ENCODE assay signal across 12 cellular contexts in genomic region chr2:188298937-188299371, GRCh38. TPM values are rescaled to one million over a fixed set of nuclear protein-coding genes. Genes with fewer than 3 reads are reported as not detected.
DNase-seq lines count a peak whose midpoint lies in the region; ATAC-seq, FAIRE-seq and TF ChIP-seq lines count a peak whose summit lies in the region.
"Not testable (repeated sequence)": the region's sequence is repeated elsewhere in the genome, so short reads cannot be mapped to it uniquely, and the experiment has no call there.
"Had no signal": no experiment of that assay in that cellular context is flagged by ENCODE, and none has a peak within 500 bp of the region (broad histone marks: within the 10 kb centered on the region; RNA-seq: fewer than 3 reads in every experiment).

No MANE protein-coding gene starts in this region.

- TF ChIP-seq RAD21 in A549 (conservative IDR thresholded peaks at IDR 0.05 in 1 of 2, IDR thresholded peaks at IDR 0.05 in 1 of 2); HCT116 (IDR thresholded peaks at IDR 0.05; ENCODE audit: low read depth); HepG2 (CRISPR knock-in tag; IDR thresholded peaks at IDR 0.05): not testable (repeated sequence)

- not testable (repeated sequence) for H4K20me1 ChIP-seq in HCT116 (ENCODE audit: insufficient read depth); PC-3 (ENCODE audit: low read length); HepG2 (ENCODE audit: insufficient read depth, low read length)

- H2AFZ ChIP-seq in HCT116 (ENCODE audit: low read depth, low read length, poor library complexity, severe bottlenecking); PC-3 (ENCODE audit: low read length); HepG2 (ENCODE audit: low read length): not testable (repeated sequence)

- TF ChIP-seq POLR2A in A549 (IDR thresholded peaks at IDR 0.05; ENCODE audit: low read length); HCT116 (IDR thresholded peaks at IDR 0.05; ENCODE audit: borderline replicate concordance, extremely low read depth, insufficient read depth, insufficient read length); HepG2 (IDR thresholded peaks at IDR 0.05; ENCODE audit: insufficient read depth in 1 of 2, low read depth in 2 of 2, low read length in 2 of 2): not testable (repeated sequence)

- not testable (repeated sequence) for H3K4me3 ChIP-seq in A549; PC-3 (ENCODE audit: low read length); fibroblast of mammary gland (ENCODE audit: control insufficient read depth, low read depth, low read length); HepG2 (replicated peaks in 1 of 3; ENCODE audit: insufficient read depth in 1 of 3, low read depth in 2 of 3, low read length in 3 of 3); small intestine (ENCODE audit: low read depth in 1 of 2, low read length in 2 of 2)
- H3K4me3 ChIP-seq in HCT116 (replicated peaks in 1 of 2; ENCODE audit: low read depth in 1 of 2, low read length in 2 of 2), result peak overlapping the region in 1 of 2 experiments; percentile 17; a peak in 1 of 4 replicates

- CTCF ChIA-PET in A549 (lab: Yijun Ruan, JAX) (interaction anchor here (0.6 kb wide), 1 partner anchor 33 kb away, joined by 5 read pairs; no protein-coding TSS in a partner anchor), MCF 10A (lab: Yijun Ruan, JAX) (interaction anchor here (0.6 to 1.0 kb wide), 2 partner anchors 8 to 718 kb away, joined by 3 read pairs; no protein-coding TSS in a partner anchor)
- CTCF ChIA-PET in HCT116 (lab: Charles Lee); PC-3 (lab: Charles Lee); HepG2 (lab: Yijun Ruan, JAX; ENCODE audit: low intra/inter-chr PET ratio, low total read pairs): not testable (repeated sequence)

- RAD21 ChIA-PET in HCT116 (lab: Charles Lee; ENCODE audit: low non-redundant PET in 1 of 2, low total read pairs in 2 of 2, uncharacterized antibody in 2 of 2, unreplicated experiment in 2 of 2), result not testable (repeated sequence)

- TF ChIP-seq EP300 in A549 (IDR thresholded peaks at IDR 0.05), result peak; percentile 23 to 35; a peak in 1 of 5 replicates
- TF ChIP-seq EP300 in HepG2 (IDR thresholded peaks at IDR 0.05; ENCODE audit: low read depth in 2 of 2, low read length in 2 of 2); HepG2 (CRISPR knock-in tag; IDR thresholded peaks at IDR 0.05; ENCODE audit: borderline replicate concordance): not testable (repeated sequence)

- not testable (repeated sequence) for H3K27me3 ChIP-seq in HCT116 (ENCODE audit: insufficient read depth, low read length); PC-3 (ENCODE audit: low read length); HepG2 (ENCODE audit: control insufficient read depth in 1 of 2, insufficient read depth in 2 of 2, low read length in 2 of 2); small intestine (ENCODE audit: control insufficient read depth in 2 of 2, insufficient read depth in 2 of 2, low read length in 2 of 2)

- H3K9me3 Mint-ChIP-seq in MCF 10A (ENCODE audit: unreplicated experiment), result not testable (repeated sequence)

- POLR2A ChIA-PET in A549 (lab: Yijun Ruan, JAX); HCT116 (lab: Charles Lee); HepG2 (lab: Yijun Ruan, JAX): not testable (repeated sequence)
- POLR2A ChIA-PET in PC-3 (lab: Charles Lee; ENCODE audit: unreplicated experiment), result interaction anchor here (0.6 kb wide), 1 partner anchor 31 kb away, joined by 3 read pairs; no protein-coding TSS in a partner anchor
- POLR2A ChIA-PET in MCF 10A (lab: Yijun Ruan, JAX), result interaction anchor here (0.6 kb wide), 4 partner anchors 9 to 1485 kb away, joined by 3 to 5 read pairs (median 4); partner anchors contain the start of genes ORMDL1 and PMS1

- H3K27ac Mint-ChIP-seq in MCF 10A (ENCODE audit: low read depth, unreplicated experiment), result not testable (repeated sequence)

- in situ Hi-C loops in HepG2 (cut with HindIII; ENCODE audit: extremely low pct_ligation_motif_present, low pct_unique_long_range_greater_than_20kb), result not testable (repeated sequence)

- not testable (repeated sequence) for FAIRE-seq in A549 (lab: Jason Lieb, UNC); HepG2 (lab: Jason Lieb, UNC); small intestine (lab: Jason Lieb, UNC)

- H3K9me3 ChIP-seq in A549 (peaks cover 10% of the 10 kb centered on the region), PC-3 (ENCODE audit: low read length) (peaks cover 11% of the 10 kb centered on the region)
- H3K9me3 ChIP-seq in HCT116 (ENCODE audit: control insufficient read depth in 1 of 2, insufficient read depth in 1 of 2, low read depth in 1 of 2, low read length in 2 of 2); HepG2 (ENCODE audit: low read length); small intestine (ENCODE audit: control insufficient read depth, low read depth): not testable (repeated sequence)

- peaks cover 18% of the 10 kb centered on the region for H3K4me1 Mint-ChIP-seq in MCF 10A (ENCODE audit: insufficient read depth, unreplicated experiment)

- H3K27ac ChIP-seq in A549, result peak overlapping the region; percentile 20 to 68; a peak in 3 of 6 replicates
- H3K27ac ChIP-seq in HCT116 (ENCODE audit: low read depth, low read length), result peak overlapping the region; percentile 60
- peak overlapping the region; percentile 85 for H3K27ac ChIP-seq in PC-3 (ENCODE audit: low read length)
- not testable (repeated sequence) for H3K27ac ChIP-seq in HepG2 (ENCODE audit: extremely low read length, insufficient read depth, low read length)
- peak overlapping the region; percentile 32 to 56 for H3K27ac ChIP-seq in small intestine (ENCODE audit: low read depth in 1 of 2, low read length in 1 of 2)

- H3K36me3 ChIP-seq in HCT116 (ENCODE audit: control insufficient read depth in 1 of 2, insufficient read depth in 2 of 2, low read length in 2 of 2) (peaks cover 0 to 16% of the 10 kb centered on the region in 2 experiments; a peak in 1 of 4 replicates), PC-3 (ENCODE audit: low read depth, low read length) (peaks cover 24% of the 10 kb centered on the region)
- H3K36me3 ChIP-seq in HepG2 (replicated peaks in 1 of 2; ENCODE audit: control insufficient read depth in 1 of 2, insufficient read depth in 2 of 2, low read length in 2 of 2); small intestine (ENCODE audit: control insufficient read depth in 2 of 2, insufficient read depth in 2 of 2, low read length in 2 of 2): not testable (repeated sequence)

- not testable (repeated sequence) for H3K9me2 ChIP-seq in HCT116 (ENCODE audit: insufficient read depth); PC-3 (replicated peaks; ENCODE audit: low read length)

- H3K79me2 ChIP-seq in HCT116 (ENCODE audit: insufficient read depth, low read length), result peaks cover 94% of the 10 kb centered on the region
- H3K79me2 ChIP-seq in PC-3 (ENCODE audit: low read length), result peaks cover 75% of the 10 kb centered on the region
- not testable (repeated sequence) for H3K79me2 ChIP-seq in HepG2 (ENCODE audit: insufficient read depth, low read length)

- ATAC-seq in A549 (peak; percentile 64 to 72), HCT116 (peak; percentile 87), PC-3 (peak; percentile 82)
- peak; percentile 43 to 83 for ATAC-seq in activated CD4-positive, CD25-positive, alpha-beta regulatory T cell treated with anti-CD3 and anti-CD28 coated beads, Interleukin-2, amount 50 U/mL, for 24 hours
- ATAC-seq in HepG2, result not testable (repeated sequence)

- intact Hi-C loops in HCT116 (cut with micrococcal nuclease), result loop anchor here (5.0 kb wide), 1 partner anchor 757 kb away; no protein-coding TSS in a partner anchor
- intact Hi-C loops in PC-3 (cut with micrococcal nuclease); HepG2 (cut with micrococcal nuclease; ENCODE audit: unreplicated experiment): not testable (repeated sequence)
- intact Hi-C loops in MCF 10A (cut with micrococcal nuclease), result loop anchor here (10.0 kb wide), 2 partner anchors 454 to 794 kb away; no protein-coding TSS in a partner anchor

- DNase-seq in A549 (ENCODE audit: low read depth in 1 of 2, low spot score in 1 of 2), result peak in 1 of 2 experiments; percentile 29
- peak; percentile 81 for DNase-seq in HCT116 (ENCODE audit: low read depth, low spot score)
- DNase-seq in PC-3, result peak; percentile 57
- DNase-seq in MCF 10A (ENCODE audit: unreplicated experiment), result peak; percentile 20
- peak; percentile 25 for DNase-seq in fibroblast of mammary gland (ENCODE audit: low read depth)
- DNase-seq in HepG2 (ENCODE audit: low spot score), result not testable (repeated sequence)
- peak; percentile 50 for DNase-seq in small intestine

- not testable (repeated sequence) for H3K4me3 Mint-ChIP-seq in MCF 10A (ENCODE audit: unreplicated experiment)

- H3K4me1 ChIP-seq in A549, result peaks cover 35% of the 10 kb centered on the region
- peaks cover 34 to 81% of the 10 kb centered on the region in 2 experiments for H3K4me1 ChIP-seq in HCT116 (ENCODE audit: control insufficient read depth in 1 of 2, insufficient read depth in 2 of 2, low read length in 2 of 2)
- peaks cover 43% of the 10 kb centered on the region for H3K4me1 ChIP-seq in PC-3 (ENCODE audit: insufficient read depth, low read length)
- H3K4me1 ChIP-seq in HepG2 (ENCODE audit: insufficient read depth, low read length); small intestine (ENCODE audit: control insufficient read depth in 2 of 2, insufficient read depth in 1 of 2, low read depth in 1 of 2, low read length in 1 of 2): not testable (repeated sequence)

- not testable (repeated sequence) for H3K36me3 Mint-ChIP-seq in MCF 10A (ENCODE audit: insufficient read depth, unreplicated experiment)

- peak overlapping the region; percentile 3; the same call in 2 of the 3 replicates for H3K4me2 ChIP-seq in A549
- H3K4me2 ChIP-seq in HCT116 (ENCODE audit: low read length), result peak overlapping the region; percentile 63
- H3K4me2 ChIP-seq in PC-3 (ENCODE audit: low read length), result peak overlapping the region; percentile 29; the same call in 1 of the 2 replicates
- not testable (repeated sequence) for H3K4me2 ChIP-seq in HepG2 (ENCODE audit: low read depth, low read length)

- WGBS in A549 (ENCODE audit: missing lambda C conversion rate), result 60% methylated on average over 4 of the region's 4 CpGs
- 23% methylated on average over 4 of the region's 4 CpGs for WGBS in HepG2 (ENCODE audit: low lambda C conversion rate)
- 42 to 62% (median 45%) methylated on average over 4 of the region's 4 CpGs for WGBS in small intestine, 3 donors

- not testable (repeated sequence) for TF ChIP-seq CTCF in A549 (IDR thresholded peaks at IDR 0.05); HCT116 (IDR thresholded peaks at IDR 0.05 in 2 of 3, conservative IDR thresholded peaks at IDR 0.05 in 1 of 3; ENCODE audit: borderline replicate concordance in 1 of 3, insufficient read depth in 1 of 3, low read depth in 2 of 3, low read length in 2 of 3); PC-3 (conservative IDR thresholded peaks at IDR 0.05; ENCODE audit: low read depth, low read length); MCF 10A (IDR thresholded peaks at IDR 0.05; ENCODE audit: unreplicated experiment); fibroblast of mammary gland (conservative IDR thresholded peaks at IDR 0.05; ENCODE audit: control insufficient read depth, insufficient read depth, low read depth, low read length); HepG2 (CRISPR knock-in tag; IDR thresholded peaks at IDR 0.05)

- H3K27me3 Mint-ChIP-seq in MCF 10A (ENCODE audit: insufficient read depth, unreplicated experiment), result not testable (repeated sequence)

- BruUV-seq in HCT116 (replicated peaks; lab: Mats Ljungman, UMichigan); PC-3 (replicated peaks; lab: Mats Ljungman, UMichigan); MCF 10A (replicated peaks; lab: Mats Ljungman, UMichigan); HepG2 (replicated peaks; lab: Mats Ljungman, UMichigan): not testable (repeated sequence)

- peaks cover 13% of the 10 kb centered on the region for H3F3A ChIP-seq in PC-3 (ENCODE audit: low read length, unreplicated experiment)

- H3K9ac ChIP-seq in HCT116 (ENCODE audit: low read length), result peak overlapping the region; percentile 32
- peak overlapping the region; percentile 22 for H3K9ac ChIP-seq in PC-3 (ENCODE audit: low read length)
- H3K9ac ChIP-seq in HepG2 (ENCODE audit: insufficient read depth, low read depth, low read length), result not testable (repeated sequence)

RNA-seq across cellular contexts. Expression of gene GULP1, which starts 7.3 kb away (rescaled TPM):
- polyA plus RNA-seq in A549 (2011; rRNA removed) (80.7 and 89.2 TPM in 2 replicates), A549 (2017; fragmentation: RNase III; extraction: RNeasy Plus Mini Kit Qiagen cat#74134 plus additional on column Dnase treatment) (30.7 to 31.5 TPM (median 31.4 TPM) in 3 replicates), HepG2 (2011; rRNA removed) (0.05 and 0.15 TPM in 2 replicates), small intestine (10 to 100 TPM in 2 of 3 donors, 1 to 10 TPM in 1; 7.1 to 21.0 (median 16.8) TPM)
- polyA plus RNA-seq in A549 (2012; cell fraction: cytosol; rRNA removed), result 17.5 and 19.2 TPM in 2 replicates
- 5.3 and 5.9 TPM in 2 replicates for polyA plus RNA-seq in A549 (2012; cell fraction: nucleus; rRNA removed)
- polyA minus RNA-seq in A549 (2011; rRNA and poly(A)+ RNA removed), result 39.9 and 46.2 TPM in 2 replicates
- total RNA-seq in HCT116 (2021; ENCODE audit: unreplicated experiment) (76.0 TPM), PC-3 (2014; rRNA removed) (23.1 and 25.5 TPM in 2 replicates), MCF 10A (2022) (4.2 and 9.3 TPM in 2 replicates), HepG2 (2016; rRNA removed; fragmentation: Illumina TruSeq; extraction: Trizol) (not detected in 2 replicates)
- polyA plus RNA-seq in HCT116 (2012), result 26.7 and 31.2 TPM in 2 replicates
- total RNA-seq in HepG2 (2016; cell fraction: cytosol; rRNA removed; fragmentation: Illumina TruSeq; extraction: Trizol; ENCODE audit: low read depth), result not detected in 2 replicates
- total RNA-seq in HepG2 (2016; cell fraction: insoluble cytoplasmic fraction; rRNA removed; fragmentation: Illumina TruSeq; extraction: Trizol), result not detected in 2 replicates
- not detected in 2 replicates for total RNA-seq in HepG2 (2016; cell fraction: membrane; rRNA removed; fragmentation: Illumina TruSeq; extraction: Trizol)
- total RNA-seq in HepG2 (2016; cell fraction: nucleus; rRNA removed; fragmentation: Illumina TruSeq; extraction: Trizol), result not detected in 2 replicates
- polyA plus RNA-seq in HepG2 (2011; cell fraction: cytosol; rRNA removed), result 0.05 TPM in 2 replicates
- polyA plus RNA-seq in HepG2 (2011; cell fraction: nucleus; rRNA removed), result 0.12 TPM in 1 of 2 replicates, not detected in the other
- not detected in 2 replicates for polyA plus RNA-seq in HepG2 (2012)
- polyA plus RNA-seq in HepG2 (2016; cell fraction: cytosol; fragmentation: Illumina TruSeq; extraction: Trizol; ENCODE audit: low read depth), result not detected in 2 replicates
- polyA plus RNA-seq in HepG2 (2016; cell fraction: insoluble cytoplasmic fraction; fragmentation: Illumina TruSeq; extraction: Trizol; ENCODE audit: low read depth), result 0.16 TPM in 1 of 2 replicates, not detected in the other
- not detected in 2 replicates for polyA plus RNA-seq in HepG2 (2016; cell fraction: membrane; fragmentation: Illumina TruSeq; extraction: Trizol; ENCODE audit: low read depth)
- polyA plus RNA-seq in HepG2 (2016; cell fraction: nucleus; fragmentation: Illumina TruSeq; extraction: Trizol; ENCODE audit: insufficient read depth, low read depth), result not detected in 2 replicates
- polyA minus RNA-seq in HepG2 (2011; rRNA and poly(A)+ RNA removed; ENCODE audit: low replicate concordance), result 0.58 TPM in 1 of 2 replicates, not detected in the other
- not detected in 2 replicates for polyA minus RNA-seq in HepG2 (2011; cell fraction: cytosol; rRNA and poly(A)+ RNA removed)
- polyA minus RNA-seq in HepG2 (2011; cell fraction: nucleus; rRNA and poly(A)+ RNA removed), result 0.26 TPM in 1 of 2 replicates, not detected in the other
- total RNA-seq: activated CD8-positive, alpha-beta T cell treated with anti-CD3 and anti-CD28 coated beads, Interleukin-2, amount 10 ng/mL, durations not matched to agents 7 days and 5 days; CD4-positive, CD25-positive, alpha-beta regulatory T cell; natural killer cell treated with Interleukin-12 subunit alpha and Interleukin-12 subunit beta and Interleukin-15 and Interleukin-18, amount 100 ng/mL, for 72 hours; OCI-LY7 had no signal
- polyA plus RNA-seq: CD4-positive, CD25-positive, alpha-beta regulatory T cell had no signal
